In genomic region chr10:79685044-79685685, GRCh38 we compare ENCODE assay signal across 8 cellular contexts. TPM values are rescaled to one million over a fixed set of nuclear protein-coding genes. Genes with fewer than 3 reads are reported as not detected.
DNase-seq lines count a peak whose midpoint lies in the region; ATAC-seq and TF ChIP-seq lines count a peak whose summit lies in the region.
"Not testable (repeated sequence)": the region's sequence is repeated elsewhere in the genome, so short reads cannot be mapped to it uniquely, and the experiment has no call there.

No MANE protein-coding gene starts in this region.

- ATAC-seq in GM21786 (IDR thresholded peaks at IDR 0.05; ENCODE audit: unreplicated experiment) (peak; percentile 98), HG03558 (IDR thresholded peaks at IDR 0.05; ENCODE audit: extremely low read depth, unreplicated experiment) (peak; percentile 87), mucosa of descending colon (peak; percentile 72)
- peak; percentile 74 for ATAC-seq in activated CD8-positive, alpha-beta T cell treated with anti-CD3 and anti-CD28 coated beads, Interleukin-2, amount 10 ng/mL, durations not matched to agents 7 days and 5 days
- ATAC-seq in stimulated activated naive B cell treated with anti-CD40 and anti-IgM and Interleukin-4, amounts not matched to agents 10 μg/mL and 1 μg/mL and 100 μg/mL, for 72 hours (replicated peaks): peak; percentile 53 to 80

- H3K4me1 ChIP-seq in mucosa of descending colon (ENCODE audit: low read depth): not testable (repeated sequence)

- H3K9me3 ChIP-seq in mucosa of descending colon: not testable (repeated sequence)

- DNase-seq in EL: peak; percentile 17
- DNase-seq in OCI-M1 (lab: John Stamatoyannopoulos, UW): peak; percentile 56
- DNase-seq in activated CD8-positive, alpha-beta T cell treated with anti-CD3 and anti-CD28 coated beads, Interleukin-2, amount 10 ng/mL, durations not matched to agents 7 days and 5 days: peak; percentile 54
- DNase-seq in dermis blood vessel endothelial cell: peak; percentile 52
- peak; percentile 58 to 71 (median 69) for DNase-seq in mucosa of descending colon
- not testable (repeated sequence) for DNase-seq in stimulated activated naive B cell treated with anti-CD40 and anti-IgM and Interleukin-4, amounts not matched to agents 10 μg/mL and 1 μg/mL and 100 μg/mL, for 72 hours

- not testable (repeated sequence) for H3K36me3 Mint-ChIP-seq in activated CD8-positive, alpha-beta T cell treated with anti-CD3 and anti-CD28 coated beads, Interleukin-2, amount 10 ng/mL, durations not matched to agents 7 days and 5 days (ENCODE audit: low read depth)
- peaks cover 17 to 23% of the 10 kb centered on the region in 2 donors for H3K36me3 Mint-ChIP-seq in stimulated activated naive B cell treated with anti-CD40 and anti-IgM and Interleukin-4, amounts not matched to agents 10 μg/mL and 1 μg/mL and 100 μg/mL, for 72 hours

- TF ChIP-seq CTCF in mucosa of descending colon (IDR thresholded peaks at IDR 0.05): not testable (repeated sequence)

- POLR2A ChIA-PET in activated CD8-positive, alpha-beta T cell treated with anti-CD3 and anti-CD28 coated beads, Interleukin-2, amount 10 ng/mL, durations not matched to agents 7 days and 5 days (lab: Charles Lee): not testable (repeated sequence)

- intact Hi-C loops in mucosa of descending colon (cut with DNase I, micrococcal nuclease): not testable (repeated sequence)

- not testable (repeated sequence) for H3K27me3 Mint-ChIP-seq in activated CD8-positive, alpha-beta T cell treated with anti-CD3 and anti-CD28 coated beads, Interleukin-2, amount 10 ng/mL, durations not matched to agents 7 days and 5 days (ENCODE audit: low read depth); stimulated activated naive B cell treated with anti-CD40 and anti-IgM and Interleukin-4, amounts not matched to agents 10 μg/mL and 1 μg/mL and 100 μg/mL, for 72 hours

- not testable (repeated sequence) for H3K4me3 ChIP-seq in mucosa of descending colon

- not testable (repeated sequence) for H3K27ac Mint-ChIP-seq in activated CD8-positive, alpha-beta T cell treated with anti-CD3 and anti-CD28 coated beads, Interleukin-2, amount 10 ng/mL, durations not matched to agents 7 days and 5 days; stimulated activated naive B cell treated with anti-CD40 and anti-IgM and Interleukin-4, amounts not matched to agents 10 μg/mL and 1 μg/mL and 100 μg/mL, for 72 hours

- not testable (repeated sequence) for H3K9me3 Mint-ChIP-seq in activated CD8-positive, alpha-beta T cell treated with anti-CD3 and anti-CD28 coated beads, Interleukin-2, amount 10 ng/mL, durations not matched to agents 7 days and 5 days (ENCODE audit: insufficient read depth); stimulated activated naive B cell treated with anti-CD40 and anti-IgM and Interleukin-4, amounts not matched to agents 10 μg/mL and 1 μg/mL and 100 μg/mL, for 72 hours

- H3K4me1 Mint-ChIP-seq in activated CD8-positive, alpha-beta T cell treated with anti-CD3 and anti-CD28 coated beads, Interleukin-2, amount 10 ng/mL, durations not matched to agents 7 days and 5 days (ENCODE audit: low read depth); stimulated activated naive B cell treated with anti-CD40 and anti-IgM and Interleukin-4, amounts not matched to agents 10 μg/mL and 1 μg/mL and 100 μg/mL, for 72 hours: not testable (repeated sequence)

- not testable (repeated sequence) for H3K4me3 Mint-ChIP-seq in activated CD8-positive, alpha-beta T cell treated with anti-CD3 and anti-CD28 coated beads, Interleukin-2, amount 10 ng/mL, durations not matched to agents 7 days and 5 days; stimulated activated naive B cell treated with anti-CD40 and anti-IgM and Interleukin-4, amounts not matched to agents 10 μg/mL and 1 μg/mL and 100 μg/mL, for 72 hours

- CTCF ChIA-PET in activated CD8-positive, alpha-beta T cell treated with anti-CD3 and anti-CD28 coated beads, Interleukin-2, amount 10 ng/mL, durations not matched to agents 7 days and 5 days (lab: Charles Lee): not testable (repeated sequence)

- not testable (repeated sequence) for H3K36me3 ChIP-seq in mucosa of descending colon (ENCODE audit: low read depth)

RNA-seq across cellular contexts. Expression of gene NUTM2B, which starts 17.9 kb away (rescaled TPM):
- 1 to 10 TPM in 1 of 2 experiments, under 1 TPM in 1; 0.87 to 1.4 TPM for total RNA-seq in activated CD8-positive, alpha-beta T cell treated with anti-CD3 and anti-CD28 coated beads, Interleukin-2, amount 10 ng/mL, durations not matched to agents 7 days and 5 days
- total RNA-seq in dermis blood vessel endothelial cell (0.33 and 0.51 TPM in 2 replicates), mucosa of descending colon (1 to 10 TPM in 2 of 3 donors, under 1 TPM in 1; 0.87 to 2.8 (median 1.0) TPM)
